23 cellular contexts compared by ENCODE assay signal in genomic region chrX:97045470-97045869, GRCh38.
"Had no signal": no experiment of that assay in that cellular context is flagged by ENCODE, and none has a peak within 500 bp of the region (broad histone marks: within the 10 kb centered on the region; RNA-seq: fewer than 3 reads in every experiment).

No MANE protein-coding gene starts in this region.

- H3K27ac ChIP-seq: SJCRH30, SK-N-MC had no signal

- H3K4me1 ChIP-seq: SJCRH30 had no signal

- H3K36me3 ChIP-seq: SJCRH30 had no signal

- H3K27me3 ChIP-seq: SJCRH30 had no signal

- H3K4me3 ChIP-seq: K562, SJCRH30, SK-N-MC had no signal

- ATAC-seq: activated naive CD8-positive, alpha-beta T cell treated with anti-CD3 and anti-CD28 coated beads, Interleukin-2, amount 50 U/mL, for 24 hours; activated T-cell treated with anti-CD3 and anti-CD28 coated beads, Interleukin-2, amount 50 U/mL, for 4 hours; K562; Panc1 had no signal

- DNase-seq: activated CD4-positive, alpha-beta memory T cell treated with anti-CD3 and anti-CD28 coated beads for 36 hours; activated CD4-positive, alpha-beta T cell treated with anti-CD3 and anti-CD28 coated beads, Interleukin-2, amount 10 ng/mL, durations not matched to agents 7 days and 5 days; activated CD8-positive, alpha-beta memory T cell treated with anti-CD3 and anti-CD28 coated beads, Interleukin-2, amount 50 U/mL, for 4 hours; activated effector memory CD4-positive, alpha-beta T cell treated with Interleukin-2 at 50 U/mL for 16 hours; activated naive CD4-positive, alpha-beta T cell treated with anti-CD3 and anti-CD28 coated beads, Interleukin-2, amount 10 ng/mL, durations not matched to agents 7 days and 5 days; activated naive CD8-positive, alpha-beta T cell treated with anti-CD3 and anti-CD28 coated beads, Interleukin-2, amount 50 U/mL, for 24 hours; activated T-cell treated with anti-CD3 and anti-CD28 coated beads for 4 hours; activated T-cell treated with anti-CD3 and anti-CD28 coated beads, Interleukin-2, amount 50 U/mL, for 4 hours; anterior cingulate cortex; central memory CD4-positive, alpha-beta T cell; MV-4-11; NCI-H1092; NCI-H1436 treated with DMSO at 0.1 percent for 48 hours; NCI-H1694 treated with DMSO at 0.1 percent for 48 hours; NCI-H2029; NCI-H345; NCI-H524 treated with DMSO at 0.1 percent for 48 hours; SHP77; SJCRH30; T1000 had no signal

- H3K9me3 ChIP-seq: SJCRH30 had no signal
